ENCODE assay signal across 13 cellular contexts in the genomic region with DNA sequence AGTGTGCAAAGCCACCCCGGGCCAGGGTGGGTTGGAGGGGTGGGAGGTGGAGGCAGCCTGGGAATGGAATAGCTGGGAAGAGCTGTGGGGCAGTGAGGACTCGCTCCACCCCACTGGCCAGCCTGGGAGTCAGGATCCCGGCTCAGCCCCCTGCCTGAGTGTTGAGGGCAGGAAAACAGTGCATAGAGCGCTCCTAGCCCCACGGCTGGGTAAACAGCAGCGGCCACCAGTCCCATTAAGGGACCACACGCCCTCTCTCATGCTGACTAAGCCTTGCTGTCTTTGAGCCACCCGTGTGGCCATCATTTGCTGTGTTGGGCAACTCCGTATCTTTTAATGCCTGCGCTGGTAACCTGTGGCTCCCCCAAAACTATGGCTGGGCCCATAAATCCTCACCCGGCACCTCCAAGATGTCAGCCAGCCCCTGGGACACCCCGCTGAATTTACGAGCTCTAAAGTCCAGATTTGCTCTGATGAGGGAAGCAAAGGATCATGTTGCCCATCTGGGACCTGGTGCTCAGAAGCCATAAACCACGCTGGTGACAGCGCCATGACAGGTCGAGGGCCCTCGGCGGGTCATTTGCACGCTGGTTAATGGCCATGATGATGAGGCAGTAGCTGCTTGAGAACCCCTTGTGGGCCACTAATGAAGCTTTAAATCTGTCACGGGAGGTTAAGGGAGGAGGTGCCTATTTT. TPM values are rescaled to one million over a fixed set of nuclear protein-coding genes. Genes with fewer than 3 reads are reported as not detected.
DNase-seq lines count a peak whose midpoint lies in the region; ATAC-seq and TF ChIP-seq lines count a peak whose summit lies in the region.
"Had no signal": no experiment of that assay in that cellular context is flagged by ENCODE, and none has a peak within 500 bp of the region (broad histone marks: within the 10 kb centered on the region; RNA-seq: fewer than 3 reads in every experiment).

No MANE protein-coding gene starts in this region.

- H3K9me3 ChIP-seq in SK-N-MC (ENCODE audit: low read depth, low read length) (no peaks in the 10 kb centered on the region), mucosa of descending colon (no peaks in the 10 kb centered on the region)
- H3K9me3 ChIP-seq: uterus had no signal

- no peak overlapping the region for H3K9ac ChIP-seq in SK-N-MC (ENCODE audit: insufficient read length)
- H3K9ac ChIP-seq: KMS-11 had no signal

- peak; percentile 38 for ATAC-seq in mucosa of descending colon
- ATAC-seq in left ventricle myocardium superior, result no peak
- ATAC-seq: stimulated activated naive CD8-positive, alpha-beta T cell treated with anti-CD3 and anti-CD28 coated beads, Interleukin-15, Interleukin-2, amounts not matched to agents 100 U/mL and 50 U/mL, for 24 hours had no signal

- H3K4me1 ChIP-seq in mucosa of descending colon (ENCODE audit: low read depth), result peaks cover 31% of the 10 kb centered on the region
- H3K4me1 ChIP-seq: uterus had no signal

- intact Hi-C loops in mucosa of descending colon (cut with DNase I, micrococcal nuclease), result no loop called here
- intact Hi-C loops in left ventricle myocardium superior (cut with micrococcal nuclease), result no loop called here

- no peak for TF ChIP-seq POLR2A in NB4 (IDR thresholded peaks at IDR 0.05; ENCODE audit: extremely low read depth, insufficient read length)

- peak overlapping the region; percentile 86; the same call in 1 of the 2 replicates for H3K27ac ChIP-seq in SK-N-MC
- H3K27ac ChIP-seq: KMS-11, uterus had no signal

- H3K4me3 ChIP-seq in NB4 (ENCODE audit: low read depth, low read length) (no peak overlapping the region), SK-N-MC (no peak overlapping the region), mucosa of descending colon (no peak overlapping the region)
- H3K4me3 ChIP-seq: uterus had no signal

- TF ChIP-seq CTCF in NB4 (IDR thresholded peaks at IDR 0.05; ENCODE audit: low read depth, low read length), result no peak
- no peak for TF ChIP-seq CTCF in mucosa of descending colon (IDR thresholded peaks at IDR 0.05)

- H3K36me3 ChIP-seq in SK-N-MC (ENCODE audit: insufficient read depth, low read length) (no peaks in the 10 kb centered on the region), mucosa of descending colon (ENCODE audit: low read depth) (no peaks in the 10 kb centered on the region)
- H3K36me3 ChIP-seq: uterus had no signal

- DNase-seq in A172 (ENCODE audit: low spot score) (peak; percentile 24), NB4 (ENCODE audit: low read depth) (peak; percentile 35), SK-N-MC (ENCODE audit: low read depth, low spot score) (no peak), mucosa of descending colon (peak in 2 of 3 donors; percentile 28 to 55), activated gamma-delta T cell (lab: John Stamatoyannopoulos, UW) (no peak), left ventricle myocardium superior (no peak)
- no peak for DNase-seq in activated CD8-positive, alpha-beta memory T cell treated with anti-CD3 and anti-CD28 coated beads, Interleukin-2, amount 50 U/mL, for 48 hours
- no peak for DNase-seq in activated CD4-positive, alpha-beta T cell treated with anti-CD3 and anti-CD28 coated beads for 48 hours
- DNase-seq: activated effector memory CD4-positive, alpha-beta T cell treated with anti-CD3 and anti-CD28 coated beads, Interleukin-2, amount 50 U/mL, for 16 hours; effector CD4-positive, alpha-beta T cell; stimulated activated naive CD8-positive, alpha-beta T cell treated with anti-CD3 and anti-CD28 coated beads, Interleukin-15, Interleukin-2, amounts not matched to agents 100 U/mL and 50 U/mL, for 24 hours; uterus had no signal

RNA-seq across cellular contexts. Expression of a gene that starts 34.9 kb away (rescaled TPM):
- 59.0 and 85.0 TPM in 2 replicates for total RNA-seq in A172 (2014; rRNA removed; shearing (Covaris generic))
- total RNA-seq in mucosa of descending colon (10 to 100 TPM; 44.0 to 57.9 (median 48.2) TPM), left ventricle myocardium superior (40.8 TPM)

RNA-seq across cellular contexts. Expression of a gene that starts 49.9 kb away (rescaled TPM):
- 22.4 and 29.8 TPM in 2 replicates for total RNA-seq in A172 (2014; rRNA removed; shearing (Covaris generic))
- total RNA-seq in mucosa of descending colon (100 to 1,000 TPM; 151 to 179 (median 153) TPM), left ventricle myocardium superior (45.0 TPM)

Comparison
In these comparisons a context has a peak if more than half of its experiments do, and no peak if none do; other contexts are left out.
1. DNase-seq: peak in A172 (single experiment), NB4 (single experiment) and mucosa of descending colon (2 of 3); none in SK-N-MC (single experiment), activated CD8-positive, alpha-beta memory T cell treated with anti-CD3 and anti-CD28 coated beads, Interleukin-2, amount 50 U/mL, for 48 hours (single experiment), activated gamma-delta T cell (single experiment), left ventricle myocardium superior (single experiment) and activated CD4-positive, alpha-beta T cell treated with anti-CD3 and anti-CD28 coated beads for 48 hours (single experiment).